In the genomic region with DNA sequence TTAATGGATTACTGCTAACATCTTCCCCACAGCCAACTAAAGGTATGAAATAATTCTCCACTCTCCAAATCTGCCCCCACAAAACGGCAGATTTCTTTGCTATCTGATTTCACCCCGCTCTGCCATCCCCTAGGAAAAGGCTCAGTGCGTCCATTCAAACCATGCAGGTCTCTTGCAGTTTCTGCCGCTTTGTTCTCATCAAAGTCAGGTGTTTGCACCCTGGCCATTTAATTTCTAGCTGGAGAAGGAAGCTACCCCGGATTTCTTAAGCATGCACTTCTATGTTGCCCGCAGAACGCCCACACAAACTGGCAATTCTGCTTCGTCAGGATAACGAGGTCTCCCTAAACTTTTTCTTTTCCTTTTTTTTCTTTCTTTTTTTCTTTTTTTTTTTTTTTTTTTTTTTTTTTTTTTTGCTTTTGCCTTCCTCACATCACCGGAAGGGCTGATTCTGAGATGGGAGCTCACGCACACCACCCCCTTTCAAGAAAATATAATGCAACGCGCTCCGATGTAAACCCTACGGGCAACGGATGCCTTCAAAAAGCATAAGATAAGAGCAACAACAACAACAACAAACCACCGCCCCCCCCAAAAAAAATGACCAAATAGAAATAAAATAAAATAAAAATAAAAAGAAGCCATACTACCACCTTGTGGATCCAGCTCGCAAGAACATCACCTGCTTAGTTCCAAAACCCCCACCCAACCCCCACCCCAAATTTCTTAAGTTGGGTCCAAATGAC, we compare ENCODE assay signal across 10 cellular contexts. TPM values are rescaled to one million over a fixed set of nuclear protein-coding genes. Genes with fewer than 3 reads are reported as not detected.
DNase-seq lines count a peak whose midpoint lies in the region; ATAC-seq, FAIRE-seq and TF ChIP-seq lines count a peak whose summit lies in the region.
"Had no signal": no experiment of that assay in that cellular context is flagged by ENCODE, and none has a peak within 500 bp of the region (broad histone marks: within the 10 kb centered on the region; RNA-seq: fewer than 3 reads in every experiment).

No MANE protein-coding gene starts in this region.

- no peak for FAIRE-seq in bronchial epithelial cell (lab: Jason Lieb, UNC)
- FAIRE-seq: D721Med had no signal

- H3K4me3 Mint-ChIP-seq in naive B cell (peak overlapping the region in 6 of 8 donors; percentile 35 to 81 (median 52)), CD14-positive monocyte (peak overlapping the region in 1 of 2 donors; percentile 31)

- TF ChIP-seq CTCF in right atrium auricular region (IDR thresholded peaks at IDR 0.05) (no peak), bronchial epithelial cell (IDR thresholded peaks at IDR 0.05; ENCODE audit: insufficient read depth, low read length, severe bottlenecking) (no peak), uterus (IDR thresholded peaks at IDR 0.05) (no peak), CD14-positive monocyte (IDR thresholded peaks at IDR 0.05) (no peak)

- DNase-seq in right atrium auricular region (ENCODE audit: low spot score) (no peak), cardiac septum (ENCODE audit: low spot score) (no peak), bronchial epithelial cell (ENCODE audit: low read depth) (no peak), naive B cell (no peak), uterus (no peak), CD14-positive monocyte (ENCODE audit: low spot score) (no peak)
- DNase-seq: NCI-H187 treated with DMSO at 0.1 percent for 48 hours had no signal

- no peaks in the 10 kb centered on the region for H3K9me3 ChIP-seq in right atrium auricular region
- no peaks in the 10 kb centered on the region for H3K9me3 ChIP-seq in uterus

- H3K36me3 ChIP-seq in right atrium auricular region, result no peaks in the 10 kb centered on the region
- no peaks in the 10 kb centered on the region for H3K36me3 ChIP-seq in bronchial epithelial cell (ENCODE audit: control insufficient read depth, insufficient read depth, low read length)
- no peaks in the 10 kb centered on the region for H3K36me3 ChIP-seq in uterus

- no peak for ATAC-seq in naive B cell (ENCODE audit: low read depth in 2 of 2)
- no peak for ATAC-seq in GM21825 (IDR thresholded peaks at IDR 0.05; ENCODE audit: unreplicated experiment)
- no peak for ATAC-seq in GM21423 (IDR thresholded peaks at IDR 0.05; ENCODE audit: unreplicated experiment)

- intact Hi-C loops in cardiac septum (cut with DNase I), result no loop called here
- intact Hi-C loops in uterus (cut with DNase I; ENCODE audit: low total_unique reads), result no loop called here
- intact Hi-C loops in CD14-positive monocyte (cut with micrococcal nuclease), result no loop called here

- H3K27ac ChIP-seq in right atrium auricular region, result no peak overlapping the region
- H3K27ac ChIP-seq in uterus, result no peak overlapping the region

- peaks cover 0 to 14% (median 7%) of the 10 kb centered on the region in 3 donors for H3K4me1 Mint-ChIP-seq in naive B cell
- H3K4me1 Mint-ChIP-seq in CD14-positive monocyte, result no peaks in the 10 kb centered on the region

- H3K27me3 Mint-ChIP-seq in naive B cell (peaks cover 20 to 41% (median 30%) of the 10 kb centered on the region in 3 donors), CD14-positive monocyte (ENCODE audit: low read depth in 3 of 3) (peaks cover 28 to 48% (median 44%) of the 10 kb centered on the region in 3 donors)

- H3K36me3 Mint-ChIP-seq in naive B cell, result peaks cover 4 to 8% of the 10 kb centered on the region in 2 donors
- no peaks in the 10 kb centered on the region for H3K36me3 Mint-ChIP-seq in CD14-positive monocyte

- H3K9me3 Mint-ChIP-seq in naive B cell (peaks cover 0 to 15% (median 3%) of the 10 kb centered on the region in 7 donors), CD14-positive monocyte (peaks cover 0 to 13% (median 6%) of the 10 kb centered on the region in 7 donors)

- no peak for TF ChIP-seq POLR2A in uterus (IDR thresholded peaks at IDR 0.05)

- H3K4me1 ChIP-seq in right atrium auricular region (peaks cover 0 to 10% of the 10 kb centered on the region in 2 donors), uterus (no peaks in the 10 kb centered on the region)

- H3K4me3 ChIP-seq in right atrium auricular region (peak overlapping the region; percentile 22 to 46), bronchial epithelial cell (ENCODE audit: low read depth, low read length) (peak overlapping the region; percentile 32), uterus (peak overlapping the region; percentile 26 to 31)

- H3K27me3 ChIP-seq in right atrium auricular region (peaks cover 0 to 24% of the 10 kb centered on the region in 2 donors), bronchial epithelial cell (ENCODE audit: control insufficient read depth, insufficient read depth, low read length) (peaks cover 12% of the 10 kb centered on the region), uterus (peaks cover 0 to 8% of the 10 kb centered on the region in 2 donors)

- H3K27ac Mint-ChIP-seq in naive B cell (no peak overlapping the region), CD14-positive monocyte (no peak overlapping the region)

RNA-seq across cellular contexts. Expression of a gene that starts 3.2 kb away (rescaled TPM):
- 1 to 10 TPM; 4.2 to 6.1 TPM for total RNA-seq in right atrium auricular region
- total RNA-seq in cardiac septum, result 2.0 TPM
- total RNA-seq in bronchial epithelial cell, result 0.13 TPM in 1 of 2 replicates, not detected in the other
- under 1 TPM in 1 of 6 donors, not detected in 5; 0.23 TPM for polyA plus RNA-seq in naive B cell (ENCODE audit: low read depth in 6 of 6)
- total RNA-seq in uterus, result 10 to 100 TPM in 2 of 4 donors, 1 to 10 TPM in 2; 6.2 to 42.5 (median 11.8) TPM
- polyA plus RNA-seq in CD14-positive monocyte, result not detected
